ENCODE assay signal across 10 cellular contexts in the genomic region with DNA sequence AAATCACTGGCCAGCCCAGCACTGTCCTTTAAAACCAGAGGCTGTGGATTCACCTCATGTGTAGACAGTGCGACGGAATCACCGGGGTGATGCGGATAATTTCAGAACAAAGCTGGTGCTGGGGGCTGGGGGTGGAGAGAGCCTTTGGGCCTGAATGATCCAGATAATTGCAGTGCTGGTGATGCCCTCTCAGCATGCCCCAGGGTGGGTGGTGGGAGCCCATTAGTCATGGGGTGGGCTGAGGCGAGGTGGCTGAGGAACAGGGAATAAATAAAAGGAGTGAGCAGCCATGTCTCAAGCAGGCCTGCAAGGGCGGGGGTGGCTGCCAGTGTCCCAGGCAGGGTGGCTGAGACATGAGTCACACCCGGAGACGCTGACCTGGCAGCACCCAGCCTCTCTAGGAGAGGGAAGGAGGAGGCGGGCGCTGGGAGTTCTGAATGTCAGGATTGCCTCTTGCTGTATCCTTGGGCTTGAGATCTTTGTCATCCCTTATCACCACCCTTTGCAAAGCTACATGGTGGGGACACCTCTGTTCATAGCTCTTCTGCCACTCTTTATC.
A peak's percentile ranks its signal among the peaks of the same experiment; 100 is the strongest.
DNase-seq lines count a peak whose midpoint lies in the region; ATAC-seq and TF ChIP-seq lines count a peak whose summit lies in the region.
"Had no signal": no experiment of that assay in that cellular context is flagged by ENCODE, and none has a peak within 500 bp of the region (broad histone marks: within the 10 kb centered on the region; RNA-seq: fewer than 3 reads in every experiment).

No MANE protein-coding gene starts in this region.

- DNase-seq in adrenal gland (peak; percentile 57 to 83 (median 79)), iPS-NIHi7 (ENCODE audit: extremely low spot score) (peak; percentile 69), thyroid gland (peak; percentile 50 to 61), D341Med (ENCODE audit: low spot score) (no peak)
- DNase-seq: activated CD8-positive, alpha-beta memory T cell treated with anti-CD3 and anti-CD28 coated beads, Interleukin-2, amount 50 U/mL, for 4 hours had no signal

- no peaks in the 10 kb centered on the region for H3K36me3 ChIP-seq in HEK293 (ENCODE audit: control insufficient read depth in 2 of 2, insufficient read depth in 1 of 2, low read length in 2 of 2)
- no peaks in the 10 kb centered on the region for H3K36me3 ChIP-seq in adrenal gland (replicated peaks in 1 of 2)
- no peaks in the 10 kb centered on the region for H3K36me3 ChIP-seq in thyroid gland

- H3K27me3 ChIP-seq in adrenal gland (no peaks in the 10 kb centered on the region), thyroid gland (no peaks in the 10 kb centered on the region)

- H3K4me1 ChIP-seq in HEK293 (ENCODE audit: control insufficient read depth, insufficient read depth, low read length) (no peaks in the 10 kb centered on the region), adrenal gland (replicated peaks in 1 of 2) (peaks cover 0 to 5% of the 10 kb centered on the region in 2 donors), thyroid gland (peaks cover 0 to 7% of the 10 kb centered on the region in 2 donors)

- no peak overlapping the region for H3K27ac ChIP-seq in HEK293 (ENCODE audit: extremely low read depth, low read depth, low read length)
- H3K27ac ChIP-seq in adrenal gland, result no peak overlapping the region
- no peak overlapping the region for H3K27ac ChIP-seq in thyroid gland

- H3K9me3 ChIP-seq in HEK293 (ENCODE audit: control insufficient read depth, insufficient read depth, low read depth, low read length), result no peaks in the 10 kb centered on the region
- H3K9me3 ChIP-seq in adrenal gland (replicated peaks in 1 of 3), result no peaks in the 10 kb centered on the region
- no peaks in the 10 kb centered on the region for H3K9me3 ChIP-seq in thyroid gland

- CTCF ChIA-PET in HEK293 (lab: Yijun Ruan, JAX), result interaction anchor here (0.7 to 0.8 kb wide), 3 partner anchors 23 to 689 kb away, joined by 3 read pairs; no protein-coding TSS in a partner anchor

- no peak for TF ChIP-seq CTCF in HEK293 (tag by site-specific recombination; IDR thresholded peaks at IDR 0.05)
- TF ChIP-seq CTCF in adrenal gland (IDR thresholded peaks at IDR 0.05), result no peak
- TF ChIP-seq CTCF in thyroid gland (IDR thresholded peaks at IDR 0.05), result no peak

- intact Hi-C loops in adrenal gland (cut with DNase I) (no loop called here), thyroid gland (cut with DNase I) (no loop called here)

- TF ChIP-seq POLR2A in adrenal gland (IDR thresholded peaks at IDR 0.05), result no peak
- TF ChIP-seq POLR2A in thyroid gland (IDR thresholded peaks at IDR 0.05), result no peak

- POLR2A ChIA-PET in HEK293 (lab: Yijun Ruan, JAX), result no interaction called here

- WGBS in adrenal gland, 4 donors, result 59 to 69% (median 67%) methylated on average over 10 of the region's 10 CpGs
- 84 to 89% methylated on average over 10 of the region's 10 CpGs for WGBS in thyroid gland, 2 donors

- H3K4me3 ChIP-seq in HEK293 (ENCODE audit: low read depth, low read length), result no peak overlapping the region
- H3K4me3 ChIP-seq in adrenal gland, result no peak overlapping the region
- no peak overlapping the region for H3K4me3 ChIP-seq in thyroid gland (replicated peaks in 1 of 3)

- ATAC-seq in GM21619 (IDR thresholded peaks at IDR 0.05; ENCODE audit: unreplicated experiment) (no peak), HG03175 (IDR thresholded peaks at IDR 0.05; ENCODE audit: unreplicated experiment) (no peak), GM19395 (IDR thresholded peaks at IDR 0.05; ENCODE audit: unreplicated experiment) (no peak)
- ATAC-seq: Right ventricle myocardium inferior had no signal

TF ChIP-seq in HEK293, 187 proteins besides CTCF, POLR2A, EP300 and RAD21:
- TF ChIP-seq ZNF530 (tag by site-specific recombination; IDR thresholded peaks at IDR 0.05; ENCODE audit: low read depth) (no peak), SCRT1 (tag by site-specific recombination; IDR thresholded peaks at IDR 0.05; ENCODE audit: borderline replicate concordance) (no peak), ZNF133 (tag by site-specific recombination; IDR thresholded peaks at IDR 0.05) (no peak), KLF9 (tag by site-specific recombination; IDR thresholded peaks at IDR 0.05; ENCODE audit: low read depth) (no peak), ZNF140 (tag by site-specific recombination; IDR thresholded peaks at IDR 0.05) (no peak), ZBTB17 (tag by site-specific recombination; IDR thresholded peaks at IDR 0.05) (no peak), TRIM28 (IDR thresholded peaks at IDR 0.05; ENCODE audit: borderline replicate concordance, low read length) (no peak), ZBTB1 (tag by site-specific recombination; IDR thresholded peaks at IDR 0.05) (no peak), ZNF600 (tag by site-specific recombination; IDR thresholded peaks at IDR 0.05) (peak; percentile 56; the same call in 1 of the 2 replicates), ZFHX2 (tag by site-specific recombination; conservative IDR thresholded peaks at IDR 0.05) (peak; percentile 67), EGR2 (tag by site-specific recombination; IDR thresholded peaks at IDR 0.05; ENCODE audit: low read depth) (peak; percentile 72), ZBTB20 (tag by site-specific recombination; IDR thresholded peaks at IDR 0.05) (no peak), ZIC2 (tag by site-specific recombination; IDR thresholded peaks at IDR 0.05) (peak; percentile 12; the same call in 1 of the 2 replicates), ZNF677 (tag by site-specific recombination; IDR thresholded peaks at IDR 0.05) (no peak), ZBTB48 (tag by site-specific recombination; IDR thresholded peaks at IDR 0.05) (no peak), SCRT2 (tag by site-specific recombination; IDR thresholded peaks at IDR 0.05) (no peak)
- TF ChIP-seq, protein P1, sequence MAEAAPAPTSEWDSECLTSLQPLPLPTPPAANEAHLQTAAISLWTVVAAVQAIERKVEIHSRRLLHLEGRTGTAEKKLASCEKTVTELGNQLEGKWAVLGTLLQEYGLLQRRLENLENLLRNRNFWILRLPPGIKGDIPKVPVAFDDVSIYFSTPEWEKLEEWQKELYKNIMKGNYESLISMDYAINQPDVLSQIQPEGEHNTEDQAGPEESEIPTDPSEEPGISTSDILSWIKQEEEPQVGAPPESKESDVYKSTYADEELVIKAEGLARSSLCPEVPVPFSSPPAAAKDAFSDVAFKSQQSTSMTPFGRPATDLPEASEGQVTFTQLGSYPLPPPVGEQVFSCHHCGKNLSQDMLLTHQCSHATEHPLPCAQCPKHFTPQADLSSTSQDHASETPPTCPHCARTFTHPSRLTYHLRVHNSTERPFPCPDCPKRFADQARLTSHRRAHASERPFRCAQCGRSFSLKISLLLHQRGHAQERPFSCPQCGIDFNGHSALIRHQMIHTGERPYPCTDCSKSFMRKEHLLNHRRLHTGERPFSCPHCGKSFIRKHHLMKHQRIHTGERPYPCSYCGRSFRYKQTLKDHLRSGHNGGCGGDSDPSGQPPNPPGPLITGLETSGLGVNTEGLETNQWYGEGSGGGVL (tag by site-specific recombination; IDR thresholded peaks at IDR 0.05), result 0 out of 2 replicates have a peak, but pooled peaks have one; percentile 24
